In genomic region chr16:17470871-17471744, GRCh38 we compare ENCODE assay signal across 1 cellular context.
TF ChIP-seq lines count a peak whose summit lies in the region.

XYLT1 (minus strand) TSS chr16:17470960; CDS start chr16:17470796, 164 bp downstream.

TF ChIP-seq in HCT116, 20 proteins besides CTCF, POLR2A, EP300 and RAD21 (continued from another document):
- TF ChIP-seq REST (IDR thresholded peaks at IDR 0.05; ENCODE audit: low read depth) (no peak), ZFX (IDR thresholded peaks at IDR 0.05) (no peak), JUND (IDR thresholded peaks at IDR 0.05) (no peak), EGR1 (IDR thresholded peaks at IDR 0.05; ENCODE audit: low read depth) (no peak)
